In the genomic region with DNA sequence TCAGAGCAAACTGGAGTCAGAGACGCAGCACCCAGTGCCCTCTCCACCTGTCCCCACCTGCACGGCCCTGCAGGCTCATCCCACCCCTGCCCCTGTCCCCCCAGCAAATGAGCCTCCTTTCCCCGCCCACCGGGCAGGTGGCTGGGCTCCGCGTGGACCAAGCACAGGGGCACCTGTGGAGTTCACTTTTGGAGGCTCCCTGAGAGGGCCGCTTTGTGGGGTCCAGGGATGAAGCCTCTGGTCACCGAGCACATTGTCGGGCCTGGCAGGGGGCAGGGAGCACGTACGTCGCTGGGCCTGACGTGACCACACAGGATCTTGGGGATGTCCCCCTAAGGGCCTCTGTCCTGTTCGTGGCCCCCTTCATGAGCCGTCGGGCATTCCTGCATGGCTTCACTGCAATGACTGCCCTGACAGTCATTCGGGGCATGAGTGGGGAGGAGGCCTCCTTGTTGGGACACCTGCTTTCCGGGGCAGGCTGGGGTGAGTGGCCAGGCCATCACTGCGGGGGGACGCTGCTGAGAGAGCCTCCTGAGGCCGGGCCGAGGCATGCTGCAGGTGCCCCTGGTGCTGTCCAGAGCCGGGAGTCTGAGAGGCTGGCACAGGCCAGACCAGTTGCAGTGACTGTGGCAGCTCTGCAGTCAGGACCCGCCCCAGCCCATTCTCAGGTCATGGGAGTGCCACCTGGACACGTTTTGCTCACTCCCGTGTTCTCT, we compare ENCODE assay signal across 1 cellular context.
TF ChIP-seq lines count a peak whose summit lies in the region.

No MANE protein-coding gene starts in this region.

TF ChIP-seq in K562, 482 proteins besides CTCF, POLR2A, EP300 and RAD21:
- TF ChIP-seq POLR2G (IDR thresholded peaks at IDR 0.05; ENCODE audit: low read depth, low read length): peak; percentile 24; the same call in 1 of the 2 replicates
- TF ChIP-seq EP400 (IDR thresholded peaks at IDR 0.05): no peak
